1 cellular context compared by ENCODE assay signal in genomic region chr17:44324092-44324570, GRCh38.
TF ChIP-seq lines count a peak whose summit lies in the region.

No MANE protein-coding gene starts in this region.

TF ChIP-seq in H1, 55 proteins besides CTCF, POLR2A, EP300 and RAD21:
- TF ChIP-seq JUN (IDR thresholded peaks at IDR 0.05; ENCODE audit: low read depth, low read length), result no peak
- TF ChIP-seq MAX (IDR thresholded peaks at IDR 0.05), result peak; percentile 78
- TF ChIP-seq, protein P1, sequence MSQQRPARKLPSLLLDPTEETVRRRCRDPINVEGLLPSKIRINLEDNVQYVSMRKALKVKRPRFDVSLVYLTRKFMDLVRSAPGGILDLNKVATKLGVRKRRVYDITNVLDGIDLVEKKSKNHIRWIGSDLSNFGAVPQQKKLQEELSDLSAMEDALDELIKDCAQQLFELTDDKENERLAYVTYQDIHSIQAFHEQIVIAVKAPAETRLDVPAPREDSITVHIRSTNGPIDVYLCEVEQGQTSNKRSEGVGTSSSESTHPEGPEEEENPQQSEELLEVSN (IDR thresholded peaks at IDR 0.05), result peak; percentile 12; the same call in 1 of the 2 replicates
